ENCODE assay signal across 1 cellular context in genomic region chrX:154481911-154482601, GRCh38.
TF ChIP-seq lines count a peak whose summit lies in the region.

No MANE protein-coding gene starts in this region.

TF ChIP-seq in GM23338, 12 proteins besides CTCF, POLR2A, EP300 and RAD21:
- no peak for TF ChIP-seq ZNF331 (CRISPR knock-in tag; IDR thresholded peaks at IDR 0.05; ENCODE audit: low read depth)
- TF ChIP-seq ETS1 (IDR thresholded peaks at IDR 0.05), result no peak
- TF ChIP-seq STAT1 (IDR thresholded peaks at IDR 0.05; ENCODE audit: unreplicated experiment), result no peak
- TF ChIP-seq NANOG (IDR thresholded peaks at IDR 0.05; ENCODE audit: borderline replicate concordance), result no peak
